Comparison of ENCODE assay signal across 1 cellular context in genomic region chr10:75016290-75016689, GRCh38.
TF ChIP-seq lines count a peak whose summit lies in the region.

No MANE protein-coding gene starts in this region.

TF ChIP-seq in K562, 482 proteins besides CTCF, POLR2A, EP300 and RAD21 (continued from another document):
- TF ChIP-seq, protein P1, sequence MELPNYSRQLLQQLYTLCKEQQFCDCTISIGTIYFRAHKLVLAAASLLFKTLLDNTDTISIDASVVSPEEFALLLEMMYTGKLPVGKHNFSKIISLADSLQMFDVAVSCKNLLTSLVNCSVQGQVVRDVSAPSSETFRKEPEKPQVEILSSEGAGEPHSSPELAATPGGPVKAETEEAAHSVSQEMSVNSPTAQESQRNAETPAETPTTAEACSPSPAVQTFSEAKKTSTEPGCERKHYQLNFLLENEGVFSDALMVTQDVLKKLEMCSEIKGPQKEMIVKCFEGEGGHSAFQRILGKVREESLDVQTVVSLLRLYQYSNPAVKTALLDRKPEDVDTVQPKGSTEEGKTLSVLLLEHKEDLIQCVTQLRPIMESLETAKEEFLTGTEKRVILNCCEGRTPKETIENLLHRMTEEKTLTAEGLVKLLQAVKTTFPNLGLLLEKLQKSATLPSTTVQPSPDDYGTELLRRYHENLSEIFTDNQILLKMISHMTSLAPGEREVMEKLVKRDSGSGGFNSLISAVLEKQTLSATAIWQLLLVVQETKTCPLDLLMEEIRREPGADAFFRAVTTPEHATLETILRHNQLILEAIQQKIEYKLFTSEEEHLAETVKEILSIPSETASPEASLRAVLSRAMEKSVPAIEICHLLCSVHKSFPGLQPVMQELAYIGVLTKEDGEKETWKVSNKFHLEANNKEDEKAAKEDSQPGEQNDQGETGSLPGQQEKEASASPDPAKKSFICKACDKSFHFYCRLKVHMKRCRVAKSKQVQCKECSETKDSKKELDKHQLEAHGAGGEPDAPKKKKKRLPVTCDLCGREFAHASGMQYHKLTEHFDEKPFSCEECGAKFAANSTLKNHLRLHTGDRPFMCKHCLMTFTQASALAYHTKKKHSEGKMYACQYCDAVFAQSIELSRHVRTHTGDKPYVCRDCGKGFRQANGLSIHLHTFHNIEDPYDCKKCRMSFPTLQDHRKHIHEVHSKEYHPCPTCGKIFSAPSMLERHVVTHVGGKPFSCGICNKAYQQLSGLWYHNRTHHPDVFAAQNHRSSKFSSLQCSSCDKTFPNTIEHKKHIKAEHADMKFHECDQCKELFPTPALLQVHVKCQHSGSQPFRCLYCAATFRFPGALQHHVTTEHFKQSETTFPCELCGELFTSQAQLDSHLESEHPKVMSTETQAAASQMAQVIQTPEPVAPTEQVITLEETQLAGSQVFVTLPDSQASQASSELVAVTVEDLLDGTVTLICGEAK (IDR thresholded peaks at IDR 0.05), result no peak
- TF ChIP-seq, protein P1 (CRISPR knock-in tag; IDR thresholded peaks at IDR 0.05), result no peak
- TF ChIP-seq, protein P2, sequence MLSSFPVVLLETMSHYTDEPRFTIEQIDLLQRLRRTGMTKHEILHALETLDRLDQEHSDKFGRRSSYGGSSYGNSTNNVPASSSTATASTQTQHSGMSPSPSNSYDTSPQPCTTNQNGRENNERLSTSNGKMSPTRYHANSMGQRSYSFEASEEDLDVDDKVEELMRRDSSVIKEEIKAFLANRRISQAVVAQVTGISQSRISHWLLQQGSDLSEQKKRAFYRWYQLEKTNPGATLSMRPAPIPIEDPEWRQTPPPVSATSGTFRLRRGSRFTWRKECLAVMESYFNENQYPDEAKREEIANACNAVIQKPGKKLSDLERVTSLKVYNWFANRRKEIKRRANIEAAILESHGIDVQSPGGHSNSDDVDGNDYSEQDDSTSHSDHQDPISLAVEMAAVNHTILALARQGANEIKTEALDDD (IDR thresholded peaks at IDR 0.05), result peak; percentile 68
TF ChIP-seq in K562: peak in this region for 3.
